21 cellular contexts compared by ENCODE assay signal in genomic region chr16:1788708-1789100, GRCh38. TPM values are rescaled to one million over a fixed set of nuclear protein-coding genes. Genes with fewer than 3 reads are reported as not detected.
A peak's percentile ranks its signal among the peaks of the same experiment; 100 is the strongest.
DNase-seq lines count a peak whose midpoint lies in the region; ATAC-seq, FAIRE-seq and TF ChIP-seq lines count a peak whose summit lies in the region.
"Had no signal": no experiment of that assay in that cellular context is flagged by ENCODE, and none has a peak within 500 bp of the region (broad histone marks: within the 10 kb centered on the region; RNA-seq: fewer than 3 reads in every experiment).

No MANE protein-coding gene starts in this region.

- intact Hi-C loops in heart left ventricle (cut with DNase I) (no loop called here), Right ventricle myocardium superior (cut with DNase I) (no loop called here), K562 (cut with micrococcal nuclease) (no loop called here), left lung (cut with DNase I) (no loop called here), aorta (cut with DNase I) (no loop called here)

- no peaks in the 10 kb centered on the region for H3K27me3 Mint-ChIP-seq in activated CD4-positive, alpha-beta T cell treated with anti-CD3 and anti-CD28 coated beads, Interleukin-2, amount 10 ng/mL, durations not matched to agents 7 days and 5 days
- H3K27me3 Mint-ChIP-seq: activated CD4-positive, alpha-beta memory T cell treated with anti-CD3 and anti-CD28 coated beads for 36 hours; activated naive CD8-positive, alpha-beta T cell treated with anti-CD3 and anti-CD28 coated beads for 36 hours had no signal

- no peaks in the 10 kb centered on the region for H3K9me3 Mint-ChIP-seq in activated CD4-positive, alpha-beta T cell treated with anti-CD3 and anti-CD28 coated beads, Interleukin-2, amount 10 ng/mL, durations not matched to agents 7 days and 5 days
- H3K9me3 Mint-ChIP-seq: activated CD4-positive, alpha-beta memory T cell treated with anti-CD3 and anti-CD28 coated beads for 36 hours; activated naive CD8-positive, alpha-beta T cell treated with anti-CD3 and anti-CD28 coated beads for 36 hours; activated T-helper 1 cell treated with anti-CD3 and anti-CD28 coated beads, Interleukin-12 subunit alpha, Interleukin-12 subunit beta, Interleukin-2, Interleukin-4 antibody, amounts not matched to agents 30 ng/mL and 10 ng/mL and 1 ng/mL, durations not matched to agents 14 hours and 24 hours and 36 hours; CD8-positive, alpha-beta T cell had no signal

- H3K79me2 ChIP-seq in K562 (ENCODE audit: control insufficient read depth, insufficient read depth, low read length) = peaks cover 36% of the 10 kb centered on the region

- H3K27ac Mint-ChIP-seq in activated CD4-positive, alpha-beta T cell treated with anti-CD3 and anti-CD28 coated beads, Interleukin-2, amount 10 ng/mL, durations not matched to agents 7 days and 5 days = no peak overlapping the region
- H3K27ac Mint-ChIP-seq: activated CD4-positive, alpha-beta memory T cell treated with anti-CD3 and anti-CD28 coated beads for 36 hours; activated naive CD8-positive, alpha-beta T cell treated with anti-CD3 and anti-CD28 coated beads for 36 hours; activated T-helper 1 cell treated with anti-CD3 and anti-CD28 coated beads, Interleukin-12 subunit alpha, Interleukin-12 subunit beta, Interleukin-2, Interleukin-4 antibody, amounts not matched to agents 30 ng/mL and 10 ng/mL and 1 ng/mL, durations not matched to agents 14 hours and 24 hours and 36 hours; CD8-positive, alpha-beta T cell had no signal

- peaks cover 8% of the 10 kb centered on the region for H3K4me1 Mint-ChIP-seq in activated CD4-positive, alpha-beta T cell treated with anti-CD3 and anti-CD28 coated beads, Interleukin-2, amount 10 ng/mL, durations not matched to agents 7 days and 5 days

- CTCF ChIA-PET in K562 (lab: Yijun Ruan, JAX; ENCODE audit: low intra/inter-chr PET ratio) = no interaction called here
- CTCF ChIA-PET in activated CD4-positive, alpha-beta T cell treated with anti-CD3 and anti-CD28 coated beads, Interleukin-2, amount 10 ng/mL, durations not matched to agents 7 days and 5 days (lab: Charles Lee) = interaction anchor here (0.6 kb wide), 1 partner anchor 675 kb away, joined by 3 read pairs; no protein-coding TSS in a partner anchor

- TF ChIP-seq RAD21 in K562 (CRISPR knock-in tag; conservative IDR thresholded peaks at IDR 0.05 in 1 of 2, IDR thresholded peaks at IDR 0.05 in 1 of 2) = no peak

- POLR2A ChIA-PET in K562 (lab: Yijun Ruan, JAX) = interaction anchor here (0.6 kb wide), 1 partner anchor 16 kb away, joined by 3 read pairs; the partner anchor contains the start of genes EME2 and MRPS34
- POLR2A ChIA-PET in activated CD4-positive, alpha-beta T cell treated with anti-CD3 and anti-CD28 coated beads, Interleukin-2, amount 10 ng/mL, durations not matched to agents 7 days and 5 days (lab: Charles Lee) = no interaction called here

- DNase-seq in heart left ventricle = peak in 3 of 5 donors; percentile 8 to 20 (median 17)
- no peak for DNase-seq in Right ventricle myocardium superior
- DNase-seq in K562 (ENCODE audit: extremely low read depth in 1 of 4, low spot score in 3 of 4) = no peak
- peak; percentile 29 to 65 for DNase-seq in left lung
- peak; percentile 42 to 66 for DNase-seq in aorta
- no peak for DNase-seq in cerebellar nuclear complex (lab: John Stamatoyannopoulos, UW)
- DNase-seq in HT-29 (ENCODE audit: low spot score) = no peak
- no peak for DNase-seq in activated CD4-positive, alpha-beta T cell treated with anti-CD3 and anti-CD28 coated beads, Interleukin-2, amount 10 ng/mL, durations not matched to agents 7 days and 5 days
- DNase-seq: activated CD4-positive, alpha-beta memory T cell treated with anti-CD3 and anti-CD28 coated beads for 36 hours; activated naive CD8-positive, alpha-beta T cell treated with anti-CD3 and anti-CD28 coated beads for 36 hours; CD8-positive, alpha-beta T cell; NCI-H2081; NCI-H510A; SHP77; stimulated activated naive CD8-positive, alpha-beta T cell treated with anti-CD3 and anti-CD28 coated beads, Interleukin-15, Interleukin-2, amounts not matched to agents 100 U/mL and 50 U/mL, for 24 hours; trophoblast cell had no signal

- BruUV-seq in K562 (replicated peaks; lab: Mats Ljungman, UMichigan) = no TSS peak

- no peaks in the 10 kb centered on the region for H3K9me1 ChIP-seq in K562 (ENCODE audit: control insufficient read depth, insufficient read depth, low read length)

- ATAC-seq in heart left ventricle (peak in 1 of 4 donors; percentile 4), Right ventricle myocardium superior (ENCODE audit: poor library complexity) (no peak), K562 (no peak), left lung (no peak), aorta (ENCODE audit: low FRiP score) (no peak)
- ATAC-seq: CD8-positive, alpha-beta T cell; stimulated activated naive CD8-positive, alpha-beta T cell treated with anti-CD3 and anti-CD28 coated beads, Interleukin-15, Interleukin-2, amounts not matched to agents 100 U/mL and 50 U/mL, for 24 hours had no signal

- in situ Hi-C loops in K562 (cut with MboI) = no loop called here

- 58 to 70% (median 65%) methylated on average over 5 to 19 of the region's 19 CpGs for WGBS in heart left ventricle, 4 donors
- WGBS in K562 (ENCODE audit: insufficient coverage, low coverage, missing lambda C conversion rate) = 89% methylated on average over 15 of the region's 19 CpGs
- WGBS in aorta, 2 donors = 44 to 55% methylated on average over 19 of the region's 19 CpGs

- H3K4me3 ChIP-seq in heart left ventricle = no peak overlapping the region
- H3K4me3 ChIP-seq in K562 = no peak overlapping the region
- H3K4me3 ChIP-seq in left lung = no peak overlapping the region
- no peak overlapping the region for H3K4me3 ChIP-seq in aorta (ENCODE audit: low read length in 2 of 2)

- H3K27ac ChIP-seq in heart left ventricle (no peak overlapping the region), K562 (ENCODE audit: extremely low read depth, low read depth, low read length) (no peak overlapping the region), left lung (no peak overlapping the region), aorta (ENCODE audit: low read depth in 1 of 2, low read length in 2 of 2) (no peak overlapping the region)
- H3K27ac ChIP-seq: neutrophil had no signal

- no peak overlapping the region for H3K4me3 Mint-ChIP-seq in activated CD4-positive, alpha-beta T cell treated with anti-CD3 and anti-CD28 coated beads, Interleukin-2, amount 10 ng/mL, durations not matched to agents 7 days and 5 days
- H3K4me3 Mint-ChIP-seq: activated CD4-positive, alpha-beta memory T cell treated with anti-CD3 and anti-CD28 coated beads for 36 hours; activated naive CD8-positive, alpha-beta T cell treated with anti-CD3 and anti-CD28 coated beads for 36 hours; activated T-helper 1 cell treated with anti-CD3 and anti-CD28 coated beads, Interleukin-12 subunit alpha, Interleukin-12 subunit beta, Interleukin-2, Interleukin-4 antibody, amounts not matched to agents 30 ng/mL and 10 ng/mL and 1 ng/mL, durations not matched to agents 14 hours and 24 hours and 36 hours; CD8-positive, alpha-beta T cell had no signal

- H3K9me3 ChIP-seq in heart left ventricle (no peaks in the 10 kb centered on the region), K562 (replicated peaks; ENCODE audit: control insufficient read depth, insufficient read depth, low read depth, low read length) (no peaks in the 10 kb centered on the region), left lung (no peaks in the 10 kb centered on the region), aorta (ENCODE audit: control insufficient read depth, low read length) (no peaks in the 10 kb centered on the region)
- H3K9me3 ChIP-seq: neutrophil had no signal

- H3K36me3 Mint-ChIP-seq in activated CD4-positive, alpha-beta T cell treated with anti-CD3 and anti-CD28 coated beads, Interleukin-2, amount 10 ng/mL, durations not matched to agents 7 days and 5 days (ENCODE audit: low read depth) = peaks cover 4% of the 10 kb centered on the region

- H3K4me1 ChIP-seq in heart left ventricle (peaks cover 0 to 24% (median 7%) of the 10 kb centered on the region in 12 donors), K562 (replicated peaks in 1 of 2; ENCODE audit: control insufficient read depth in 2 of 2, insufficient read depth in 2 of 2, low read length in 2 of 2) (peaks cover 2 to 82% of the 10 kb centered on the region in 2 experiments; a peak in 3 of 5 replicates), left lung (peaks cover 0 to 21% of the 10 kb centered on the region in 2 donors), aorta (ENCODE audit: control insufficient read depth in 1 of 2, insufficient read depth in 2 of 2, low read length in 2 of 2) (no peaks in the 10 kb centered on the region)

- H4K20me1 ChIP-seq in K562 (replicated peaks; ENCODE audit: control insufficient read depth, insufficient read depth, low read length) = no peaks in the 10 kb centered on the region; the same call in 1 of the 2 replicates

- TF ChIP-seq POLR2A in heart left ventricle (IDR thresholded peaks at IDR 0.05) (no peak), K562 (conservative IDR thresholded peaks at IDR 0.05) (no peak)

- H3K9ac ChIP-seq in K562 (ENCODE audit: insufficient read depth in 1 of 2, low read depth in 2 of 2, low read length in 2 of 2) = no peak overlapping the region; a peak in 1 of 4 replicates

- no peak overlapping the region for H2AFZ ChIP-seq in K562 (ENCODE audit: low read depth, low read length)

- no peak for FAIRE-seq in K562 (lab: Jason Lieb, UNC)
- FAIRE-seq: GM19239, H54 had no signal

- H3K36me3 ChIP-seq in heart left ventricle = peaks cover 0 to 55% (median 32%) of the 10 kb centered on the region in 9 donors
- H3K36me3 ChIP-seq in K562 (ENCODE audit: control insufficient read depth, insufficient read depth, low read length) = peaks cover 59% of the 10 kb centered on the region; the same call in 1 of the 3 replicates
- H3K36me3 ChIP-seq in left lung = peaks cover 0 to 70% of the 10 kb centered on the region in 2 donors
- no peaks in the 10 kb centered on the region for H3K36me3 ChIP-seq in aorta (ENCODE audit: control insufficient read depth in 1 of 2, insufficient read depth in 2 of 2, low read length in 1 of 2)

- TF ChIP-seq EP300 in K562 (IDR thresholded peaks at IDR 0.05; ENCODE audit: low read length) = no peak

- TF ChIP-seq CTCF in heart left ventricle (IDR thresholded peaks at IDR 0.05) = no peak
- no peak for TF ChIP-seq CTCF in K562 (IDR thresholded peaks at IDR 0.05 in 2 of 3, conservative IDR thresholded peaks at IDR 0.05 in 1 of 3; ENCODE audit: insufficient read depth in 2 of 3, low read depth in 1 of 3, low read length in 3 of 3)
- TF ChIP-seq CTCF in left lung (IDR thresholded peaks at IDR 0.05) = no peak

- no peak overlapping the region for H3K4me2 ChIP-seq in K562 (ENCODE audit: insufficient read depth, low read length)

- H3K27me3 ChIP-seq in heart left ventricle = no peaks in the 10 kb centered on the region
- H3K27me3 ChIP-seq in K562 (ENCODE audit: control insufficient read depth in 2 of 2, insufficient read depth in 2 of 2, low read length in 2 of 2) = no peaks in the 10 kb centered on the region
- H3K27me3 ChIP-seq in left lung = no peaks in the 10 kb centered on the region
- no peaks in the 10 kb centered on the region for H3K27me3 ChIP-seq in aorta (ENCODE audit: control insufficient read depth in 1 of 2, insufficient read depth in 2 of 2, low read length in 1 of 2)
- H3K27me3 ChIP-seq: neutrophil had no signal

RNA-seq across cellular contexts. Expression of gene IGFALS, which starts 4.8 kb away (rescaled TPM):
- total RNA-seq in heart left ventricle (under 1 TPM in 2 of 9 donors, not detected in 7; 0.12 to 0.38 TPM), Right ventricle myocardium superior (0.11 TPM), K562 (2014; rRNA removed) (not detected in 2 replicates), K562 (2014; rRNA removed; fragmentation: Illumina TruSeq; extraction: Trizol) (not detected in 2 replicates), K562 (2015; rRNA removed; fragmentation: Illumina TruSeq; extraction: Trizol) (not detected in 2 replicates), K562 (2021) (not detected in 2 replicates), left lung (1 to 10 TPM in 1 of 2 donors, under 1 TPM in 1; 0.37 to 2.2 TPM), aorta (not detected)
- polyA plus RNA-seq in heart left ventricle (under 1 TPM in 1 of 2 donors, not detected in 1; 0.23 TPM), K562 (2011; rRNA removed) (not detected in 2 replicates), K562 (2014; fragmentation: Illumina TruSeq; extraction: Trizol) (not detected in 2 replicates), K562 (2014; fragmentation: Nextera tagmentation; extraction: Ambion mirVana) (not detected), K562 (2014; rRNA removed) (not detected in 2 replicates), aorta (under 1 TPM in 1 of 2 donors, not detected in 1; 0.84 TPM)
- not detected in 2 replicates for total RNA-seq in K562 (2011; cell fraction: chromatin; rRNA removed; ENCODE audit: low replicate concordance)
- not detected in 2 replicates for total RNA-seq in K562 (2011; cell fraction: nucleolus; rRNA removed)
- total RNA-seq in K562 (2011; cell fraction: nucleoplasm; rRNA removed) = not detected in 2 replicates
- 0.03 TPM in 1 of 2 replicates, not detected in the other for polyA plus RNA-seq in K562 (2011; cell fraction: cytosol; rRNA removed)
- 0.06 TPM in 1 of 2 replicates, not detected in the other for polyA plus RNA-seq in K562 (2011; cell fraction: nucleus; rRNA removed)
- polyA plus RNA-seq in K562 (2012) = 0.16 and 0.17 TPM in 2 replicates
- polyA minus RNA-seq in K562 (2011; rRNA and poly(A)+ RNA removed) = not detected in 2 replicates
- not detected in 2 replicates for polyA minus RNA-seq in K562 (2011; cell fraction: cytosol; rRNA and poly(A)+ RNA removed)
- not detected in 2 replicates for polyA minus RNA-seq in K562 (2011; cell fraction: nucleus; rRNA and poly(A)+ RNA removed)
- total RNA-seq in HT-29 (2014; rRNA removed; shearing (Covaris generic)) = 0.08 TPM in 1 of 2 replicates, not detected in the other
- under 1 TPM in 1 of 2 experiments, not detected in 1; 0.15 TPM for total RNA-seq in activated CD4-positive, alpha-beta T cell treated with anti-CD3 and anti-CD28 coated beads, Interleukin-2, amount 10 ng/mL, durations not matched to agents 7 days and 5 days
- total RNA-seq: activated CD4-positive, alpha-beta memory T cell treated with anti-CD3 and anti-CD28 coated beads for 36 hours; activated naive CD8-positive, alpha-beta T cell treated with anti-CD3 and anti-CD28 coated beads for 36 hours; activated T-helper 1 cell treated with anti-CD3 and anti-CD28 coated beads, Interleukin-12 subunit alpha, Interleukin-12 subunit beta, Interleukin-2, Interleukin-4 antibody, amounts not matched to agents 30 ng/mL and 10 ng/mL and 1 ng/mL, durations not matched to agents 14 hours and 24 hours and 36 hours; mesenteric fat pad had no signal

RNA-seq across cellular contexts. Expression of gene NUBP2, which starts 5.9 kb away (rescaled TPM):
- total RNA-seq in heart left ventricle (10 to 100 TPM; 26.7 to 81.9 (median 30.1) TPM), Right ventricle myocardium superior (34.8 TPM), K562 (2014; rRNA removed) (115 and 140 TPM in 2 replicates), K562 (2014; rRNA removed; fragmentation: Illumina TruSeq; extraction: Trizol) (3.3 and 4.4 TPM in 2 replicates), K562 (2015; rRNA removed; fragmentation: Illumina TruSeq; extraction: Trizol) (36.1 and 41.8 TPM in 2 replicates), K562 (2021) (84.8 and 95.8 TPM in 2 replicates), left lung (10 to 100 TPM; 44.0 to 47.9 TPM), aorta (10 to 100 TPM; 30.7 to 32.9 TPM)
- polyA plus RNA-seq in heart left ventricle (10 to 100 TPM; 41.2 to 63.1 TPM), K562 (2011; rRNA removed) (24.0 and 30.8 TPM in 2 replicates), K562 (2014; fragmentation: Illumina TruSeq; extraction: Trizol) (11.4 and 42.6 TPM in 2 replicates), K562 (2014; fragmentation: Nextera tagmentation; extraction: Ambion mirVana) (1 to 10 TPM; 1.8 to 7.7 TPM), K562 (2014; rRNA removed) (97.1 and 104 TPM in 2 replicates), aorta (10 to 100 TPM; 55.3 to 92.4 TPM)
- total RNA-seq in K562 (2011; cell fraction: chromatin; rRNA removed; ENCODE audit: low replicate concordance) = 40.1 and 114 TPM in 2 replicates
- 99.9 and 115 TPM in 2 replicates for total RNA-seq in K562 (2011; cell fraction: nucleolus; rRNA removed)
- total RNA-seq in K562 (2011; cell fraction: nucleoplasm; rRNA removed) = 47.3 and 54.8 TPM in 2 replicates
- polyA plus RNA-seq in K562 (2011; cell fraction: cytosol; rRNA removed) = 57.0 and 157 TPM in 2 replicates
- polyA plus RNA-seq in K562 (2011; cell fraction: nucleus; rRNA removed) = 110 and 151 TPM in 2 replicates
- 64.4 and 77.9 TPM in 2 replicates for polyA plus RNA-seq in K562 (2012)
- polyA minus RNA-seq in K562 (2011; rRNA and poly(A)+ RNA removed) = 6.1 and 8.5 TPM in 2 replicates
- polyA minus RNA-seq in K562 (2011; cell fraction: cytosol; rRNA and poly(A)+ RNA removed) = 31.0 and 38.0 TPM in 2 replicates
- 27.2 and 34.2 TPM in 2 replicates for polyA minus RNA-seq in K562 (2011; cell fraction: nucleus; rRNA and poly(A)+ RNA removed)
- 215 and 217 TPM in 2 replicates for total RNA-seq in HT-29 (2014; rRNA removed; shearing (Covaris generic))
- 10 to 100 TPM; 40.2 to 53.8 TPM for total RNA-seq in activated CD4-positive, alpha-beta T cell treated with anti-CD3 and anti-CD28 coated beads, Interleukin-2, amount 10 ng/mL, durations not matched to agents 7 days and 5 days

RNA-seq across cellular contexts. Expression of gene SPSB3, which starts 6.3 kb away (rescaled TPM):
- 100 to 1,000 TPM in 1 of 9 donors, 10 to 100 TPM in 8; 25.8 to 100 (median 31.8) TPM for total RNA-seq in heart left ventricle
- polyA plus RNA-seq in heart left ventricle = 10 to 100 TPM; 44.5 to 52.0 TPM
- total RNA-seq in Right ventricle myocardium superior = 37.5 TPM
- total RNA-seq in K562 (2011; cell fraction: chromatin; rRNA removed; ENCODE audit: low replicate concordance) = 26.2 and 74.9 TPM in 2 replicates
- total RNA-seq in K562 (2011; cell fraction: nucleolus; rRNA removed) = 64.9 and 70.4 TPM in 2 replicates
- total RNA-seq in K562 (2011; cell fraction: nucleoplasm; rRNA removed) = 32.1 and 39.0 TPM in 2 replicates
- 22.9 and 25.2 TPM in 2 replicates for total RNA-seq in K562 (2014; rRNA removed)
- total RNA-seq in K562 (2014; rRNA removed; fragmentation: Illumina TruSeq; extraction: Trizol) = 2.1 and 2.2 TPM in 2 replicates
- total RNA-seq in K562 (2015; rRNA removed; fragmentation: Illumina TruSeq; extraction: Trizol) = 7.1 and 9.5 TPM in 2 replicates
- 20.9 and 22.1 TPM in 2 replicates for total RNA-seq in K562 (2021)
- 11.9 and 20.4 TPM in 2 replicates for polyA plus RNA-seq in K562 (2011; rRNA removed)
- polyA plus RNA-seq in K562 (2011; cell fraction: cytosol; rRNA removed) = 22.4 and 38.9 TPM in 2 replicates
- polyA plus RNA-seq in K562 (2011; cell fraction: nucleus; rRNA removed) = 113 and 172 TPM in 2 replicates
- 15.5 and 42.6 TPM in 2 replicates for polyA plus RNA-seq in K562 (2012)
- 3.9 and 10.0 TPM in 2 replicates for polyA plus RNA-seq in K562 (2014; fragmentation: Illumina TruSeq; extraction: Trizol)
- polyA plus RNA-seq in K562 (2014; fragmentation: Nextera tagmentation; extraction: Ambion mirVana) = 1 to 10 TPM in 1 of 2 experiments, under 1 TPM in 1; 0.39 to 1.3 TPM
- 29.4 and 37.4 TPM in 2 replicates for polyA plus RNA-seq in K562 (2014; rRNA removed)
- 3.1 and 4.7 TPM in 2 replicates for polyA minus RNA-seq in K562 (2011; rRNA and poly(A)+ RNA removed)
- polyA minus RNA-seq in K562 (2011; cell fraction: cytosol; rRNA and poly(A)+ RNA removed) = 5.5 and 9.3 TPM in 2 replicates
- 16.6 and 19.7 TPM in 2 replicates for polyA minus RNA-seq in K562 (2011; cell fraction: nucleus; rRNA and poly(A)+ RNA removed)
- 10 to 100 TPM; 30.5 to 36.2 TPM for total RNA-seq in left lung
- 10 to 100 TPM; 33.6 to 33.7 TPM for total RNA-seq in aorta
- polyA plus RNA-seq in aorta = 100 to 1,000 TPM in 1 of 2 donors, 10 to 100 TPM in 1; 25.8 to 322 TPM
- 96.9 and 102 TPM in 2 replicates for total RNA-seq in HT-29 (2014; rRNA removed; shearing (Covaris generic))
- 10 to 100 TPM; 38.0 to 42.9 TPM for total RNA-seq in activated CD4-positive, alpha-beta T cell treated with anti-CD3 and anti-CD28 coated beads, Interleukin-2, amount 10 ng/mL, durations not matched to agents 7 days and 5 days

RNA-seq across cellular contexts. Expression of gene MRPS34, which starts 15.8 kb away (rescaled TPM):
- total RNA-seq in heart left ventricle (100 to 1,000 TPM in 2 of 9 donors, 10 to 100 TPM in 7; 58.0 to 123 (median 79.3) TPM), Right ventricle myocardium superior (91.8 TPM), K562 (2014; rRNA removed) (334 and 370 TPM in 2 replicates), K562 (2014; rRNA removed; fragmentation: Illumina TruSeq; extraction: Trizol) (70.9 and 92.7 TPM in 2 replicates), K562 (2015; rRNA removed; fragmentation: Illumina TruSeq; extraction: Trizol) (188 and 213 TPM in 2 replicates), K562 (2021) (230 and 244 TPM in 2 replicates), left lung (10 to 100 TPM; 72.5 to 91.5 TPM), aorta (10 to 100 TPM; 36.5 to 40.5 TPM)
- polyA plus RNA-seq in heart left ventricle (100 to 1,000 TPM; 117 to 118 TPM), K562 (2011; rRNA removed) (92.8 and 97.8 TPM in 2 replicates), K562 (2014; fragmentation: Illumina TruSeq; extraction: Trizol) (70.4 and 139 TPM in 2 replicates), K562 (2014; fragmentation: Nextera tagmentation; extraction: Ambion mirVana) (10 to 100 TPM in 1 of 2 experiments, 1 to 10 TPM in 1; 5.2 to 10.9 TPM), K562 (2014; rRNA removed) (252 and 261 TPM in 2 replicates), aorta (10 to 100 TPM; 67.7 to 74.2 TPM)
- 21.2 and 69.4 TPM in 2 replicates for total RNA-seq in K562 (2011; cell fraction: chromatin; rRNA removed; ENCODE audit: low replicate concordance)
- 82.5 and 101 TPM in 2 replicates for total RNA-seq in K562 (2011; cell fraction: nucleolus; rRNA removed)
- total RNA-seq in K562 (2011; cell fraction: nucleoplasm; rRNA removed) = 42.6 and 57.2 TPM in 2 replicates
- polyA plus RNA-seq in K562 (2011; cell fraction: cytosol; rRNA removed) = 104 and 232 TPM in 2 replicates
- polyA plus RNA-seq in K562 (2011; cell fraction: nucleus; rRNA removed) = 111 and 142 TPM in 2 replicates
- 116 and 130 TPM in 2 replicates for polyA plus RNA-seq in K562 (2012)
- 34.1 and 34.5 TPM in 2 replicates for polyA minus RNA-seq in K562 (2011; rRNA and poly(A)+ RNA removed)
- polyA minus RNA-seq in K562 (2011; cell fraction: cytosol; rRNA and poly(A)+ RNA removed) = 54.0 and 82.0 TPM in 2 replicates
- 29.9 and 37.0 TPM in 2 replicates for polyA minus RNA-seq in K562 (2011; cell fraction: nucleus; rRNA and poly(A)+ RNA removed)
- total RNA-seq in HT-29 (2014; rRNA removed; shearing (Covaris generic)) = 355 and 493 TPM in 2 replicates
- total RNA-seq in activated CD4-positive, alpha-beta T cell treated with anti-CD3 and anti-CD28 coated beads, Interleukin-2, amount 10 ng/mL, durations not matched to agents 7 days and 5 days = 100 to 1,000 TPM in 1 of 2 experiments, 10 to 100 TPM in 1; 93.6 to 105 TPM

RNA-seq across cellular contexts. Expression of gene EME2, which starts 16.1 kb away (rescaled TPM):
- 10 to 100 TPM in 2 of 9 donors, 1 to 10 TPM in 7; 3.4 to 12.9 (median 6.0) TPM for total RNA-seq in heart left ventricle
- polyA plus RNA-seq in heart left ventricle = 1 to 10 TPM; 3.6 to 7.8 TPM
- 7.1 TPM for total RNA-seq in Right ventricle myocardium superior
- total RNA-seq in K562 (2011; cell fraction: chromatin; rRNA removed; ENCODE audit: low replicate concordance) = 24.0 and 77.3 TPM in 2 replicates
- 56.5 and 58.8 TPM in 2 replicates for total RNA-seq in K562 (2011; cell fraction: nucleolus; rRNA removed)
- total RNA-seq in K562 (2011; cell fraction: nucleoplasm; rRNA removed) = 26.8 and 26.9 TPM in 2 replicates
- 10.6 and 14.7 TPM in 2 replicates for total RNA-seq in K562 (2014; rRNA removed)
- 1.1 and 1.6 TPM in 2 replicates for total RNA-seq in K562 (2014; rRNA removed; fragmentation: Illumina TruSeq; extraction: Trizol)
- 5.4 and 6.9 TPM in 2 replicates for total RNA-seq in K562 (2015; rRNA removed; fragmentation: Illumina TruSeq; extraction: Trizol)
- total RNA-seq in K562 (2021) = 19.9 and 20.5 TPM in 2 replicates
- polyA plus RNA-seq in K562 (2011; rRNA removed) = 3.3 and 6.2 TPM in 2 replicates
- 3.2 and 8.1 TPM in 2 replicates for polyA plus RNA-seq in K562 (2011; cell fraction: cytosol; rRNA removed)
- polyA plus RNA-seq in K562 (2011; cell fraction: nucleus; rRNA removed) = 46.3 and 81.6 TPM in 2 replicates
- polyA plus RNA-seq in K562 (2012) = 7.6 and 8.4 TPM in 2 replicates
- 3.5 and 5.3 TPM in 2 replicates for polyA plus RNA-seq in K562 (2014; fragmentation: Illumina TruSeq; extraction: Trizol)
- under 1 TPM; 0.35 to 0.42 TPM for polyA plus RNA-seq in K562 (2014; fragmentation: Nextera tagmentation; extraction: Ambion mirVana)
- polyA plus RNA-seq in K562 (2014; rRNA removed) = 17.3 and 19.8 TPM in 2 replicates
- polyA minus RNA-seq in K562 (2011; rRNA and poly(A)+ RNA removed) = 1.7 and 2.1 TPM in 2 replicates
- polyA minus RNA-seq in K562 (2011; cell fraction: cytosol; rRNA and poly(A)+ RNA removed) = 4.7 and 5.0 TPM in 2 replicates
- 20.8 and 22.9 TPM in 2 replicates for polyA minus RNA-seq in K562 (2011; cell fraction: nucleus; rRNA and poly(A)+ RNA removed)
- 10 to 100 TPM; 19.2 to 25.3 TPM for total RNA-seq in left lung
- total RNA-seq in aorta = 10 to 100 TPM; 15.8 to 23.7 TPM
- 10 to 100 TPM in 1 of 2 donors, 1 to 10 TPM in 1; 1.6 to 20.6 TPM for polyA plus RNA-seq in aorta
- total RNA-seq in HT-29 (2014; rRNA removed; shearing (Covaris generic)) = 75.6 and 84.1 TPM in 2 replicates
- 10 to 100 TPM; 28.7 to 33.4 TPM for total RNA-seq in activated CD4-positive, alpha-beta T cell treated with anti-CD3 and anti-CD28 coated beads, Interleukin-2, amount 10 ng/mL, durations not matched to agents 7 days and 5 days

Comparison
In these comparisons a context has a peak if more than half of its experiments do, and no peak if none do; other contexts are left out.
1. DNase-seq: peak in heart left ventricle (3 of 5), left lung (2 of 2) and aorta (2 of 2); none in Right ventricle myocardium superior (single experiment), K562 (0 of 4), cerebellar nuclear complex (0 of 2), HT-29 (single experiment) and activated CD4-positive, alpha-beta T cell treated with anti-CD3 and anti-CD28 coated beads, Interleukin-2, amount 10 ng/mL, durations not matched to agents 7 days and 5 days (single experiment).